8 cellular contexts compared by ENCODE assay signal in the genomic region with DNA sequence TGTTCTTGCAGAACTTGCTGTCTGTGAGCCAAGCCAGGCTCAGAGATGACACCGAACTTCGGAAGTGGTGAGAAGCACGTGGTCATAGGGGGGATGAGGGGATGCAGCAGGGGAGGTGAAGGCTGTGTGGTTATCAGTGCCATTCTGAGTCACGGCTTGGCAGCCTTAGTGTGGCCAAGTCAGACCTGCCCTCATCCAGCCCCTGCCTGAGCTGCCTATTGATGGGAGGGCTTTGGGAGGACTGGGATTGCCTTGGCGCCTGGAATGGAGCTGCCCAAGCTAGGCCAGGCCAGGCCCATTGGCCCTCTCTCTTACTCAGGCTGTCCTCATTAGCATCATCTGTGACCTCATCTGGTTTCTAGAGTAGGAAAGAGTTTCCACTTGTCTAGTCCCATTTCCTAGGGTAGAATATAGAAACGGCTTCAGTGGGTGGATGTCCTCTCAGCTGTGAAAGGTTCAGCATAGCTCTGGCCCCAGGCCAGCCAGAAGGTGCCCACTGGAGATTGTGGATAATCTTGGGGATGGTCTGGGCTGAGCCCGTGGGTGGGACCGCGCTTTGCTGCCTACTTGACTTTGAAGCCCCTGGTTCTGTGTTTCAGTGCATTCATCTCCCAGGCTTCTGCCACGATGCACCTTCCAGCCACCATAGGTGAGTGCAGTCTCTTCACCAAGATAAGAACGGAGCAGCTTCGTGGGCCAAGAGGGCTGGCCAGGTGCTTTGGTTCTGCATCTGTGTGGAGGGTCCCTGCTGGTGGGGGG. TPM values are rescaled to one million over a fixed set of nuclear protein-coding genes. Genes with fewer than 3 reads are reported as not detected.
A peak's percentile ranks its signal among the peaks of the same experiment; 100 is the strongest.
DNase-seq lines count a peak whose midpoint lies in the region; ATAC-seq and TF ChIP-seq lines count a peak whose summit lies in the region.

No MANE protein-coding gene starts in this region.

- TF ChIP-seq EP300 in esophagus muscularis mucosa (IDR thresholded peaks at IDR 0.05) = no peak

- H3K4me3 Mint-ChIP-seq in stimulated activated effector memory CD8-positive, alpha-beta T cell treated with anti-CD3 and anti-CD28 coated beads, Interleukin-12 subunit alpha, Interleukin-12 subunit beta, amount 100 ng/mL, for 72 hours = peak overlapping the region; percentile 34

- BruUV-seq in PC-3 (replicated peaks; lab: Mats Ljungman, UMichigan) = no TSS peak

- H3K4me3 ChIP-seq in PC-3 (ENCODE audit: low read length) (no peak overlapping the region), esophagus muscularis mucosa (no peak overlapping the region), right atrium auricular region (no peak overlapping the region)

- peaks cover 5% of the 10 kb centered on the region; the same call in 1 of the 2 replicates for H3K79me2 ChIP-seq in PC-3 (ENCODE audit: low read length)

- TF ChIP-seq CTCF in PC-3 (conservative IDR thresholded peaks at IDR 0.05; ENCODE audit: low read depth, low read length) (no peak), esophagus muscularis mucosa (IDR thresholded peaks at IDR 0.05) (no peak), right atrium auricular region (IDR thresholded peaks at IDR 0.05) (no peak)

- peaks cover 33% of the 10 kb centered on the region for H3K4me1 Mint-ChIP-seq in stimulated activated effector memory CD8-positive, alpha-beta T cell treated with anti-CD3 and anti-CD28 coated beads, Interleukin-12 subunit alpha, Interleukin-12 subunit beta, amount 100 ng/mL, for 72 hours

- peak overlapping the region; percentile 3; the same call in 1 of the 2 replicates for H3K4me2 ChIP-seq in PC-3 (ENCODE audit: low read length)

- peaks cover 59% of the 10 kb centered on the region for H3K36me3 Mint-ChIP-seq in stimulated activated effector memory CD8-positive, alpha-beta T cell treated with anti-CD3 and anti-CD28 coated beads, Interleukin-12 subunit alpha, Interleukin-12 subunit beta, amount 100 ng/mL, for 72 hours

- no peaks in the 10 kb centered on the region for H3K9me2 ChIP-seq in PC-3 (replicated peaks; ENCODE audit: low read length)

- no peak overlapping the region for H2AFZ ChIP-seq in PC-3 (ENCODE audit: low read length)

- intact Hi-C loops in PC-3 (cut with micrococcal nuclease) = no loop called here
- intact Hi-C loops in esophagus muscularis mucosa (cut with DNase I) = no loop called here

- H3K9ac ChIP-seq in PC-3 (ENCODE audit: low read length) = peak overlapping the region; percentile 38; the same call in 1 of the 2 replicates

- WGBS in esophagus muscularis mucosa = 94% methylated on average over 9 of the region's 12 CpGs

- no peaks in the 10 kb centered on the region for H4K20me1 ChIP-seq in PC-3 (ENCODE audit: low read length)

- H3K4me1 ChIP-seq in PC-3 (ENCODE audit: insufficient read depth, low read length) (peaks cover 17% of the 10 kb centered on the region), esophagus muscularis mucosa (peaks cover 0 to 17% (median 15%) of the 10 kb centered on the region in 4 donors), right atrium auricular region (peaks cover 0 to 10% of the 10 kb centered on the region in 2 donors)

- CTCF ChIA-PET in PC-3 (lab: Charles Lee) = no interaction called here

- POLR2A ChIA-PET in PC-3 (lab: Charles Lee; ENCODE audit: unreplicated experiment) = no interaction called here

- H3K9me3 Mint-ChIP-seq in stimulated activated effector memory CD8-positive, alpha-beta T cell treated with anti-CD3 and anti-CD28 coated beads, Interleukin-12 subunit alpha, Interleukin-12 subunit beta, amount 100 ng/mL, for 72 hours = no peaks in the 10 kb centered on the region

- no peak for TF ChIP-seq POLR2A in esophagus muscularis mucosa (IDR thresholded peaks at IDR 0.05; ENCODE audit: low read depth)

- ATAC-seq in GM19351 (IDR thresholded peaks at IDR 0.05; ENCODE audit: unreplicated experiment) (peak; percentile 10), PC-3 (no peak)
- peak; percentile 79 for ATAC-seq in stimulated activated effector memory CD8-positive, alpha-beta T cell treated with anti-CD3 and anti-CD28 coated beads, Interleukin-12 subunit alpha, Interleukin-12 subunit beta, amount 100 ng/mL, for 72 hours

- H3K9me3 ChIP-seq in PC-3 (ENCODE audit: low read length) (no peaks in the 10 kb centered on the region), esophagus muscularis mucosa (no peaks in the 10 kb centered on the region), right atrium auricular region (no peaks in the 10 kb centered on the region)

- H3K27me3 ChIP-seq in PC-3 (ENCODE audit: low read length) = no peaks in the 10 kb centered on the region
- no peaks in the 10 kb centered on the region for H3K27me3 ChIP-seq in esophagus muscularis mucosa
- no peaks in the 10 kb centered on the region for H3K27me3 ChIP-seq in right atrium auricular region

- H3K36me3 ChIP-seq in PC-3 (ENCODE audit: low read depth, low read length) (peaks cover 24% of the 10 kb centered on the region), esophagus muscularis mucosa (peaks cover 0 to 62% (median 47%) of the 10 kb centered on the region in 4 donors), right atrium auricular region (no peaks in the 10 kb centered on the region)

- DNase-seq in PC-3 (no peak), esophagus muscularis mucosa (ENCODE audit: extremely low spot score) (peak; percentile 90), midbrain (lab: John Stamatoyannopoulos, UW) (no peak), right atrium auricular region (ENCODE audit: low spot score) (no peak), HPDE6-E6E7 (ENCODE audit: extremely low spot score) (no peak), amygdala (lab: John Stamatoyannopoulos, UW) (no peak)
- peak in 1 of 2 donors; percentile 65 for DNase-seq in stimulated activated effector memory CD8-positive, alpha-beta T cell treated with anti-CD3 and anti-CD28 coated beads, Interleukin-12 subunit alpha, Interleukin-12 subunit beta, amount 100 ng/mL, for 72 hours (ENCODE audit: low spot score in 2 of 2)

- peak overlapping the region; percentile 83 for H3K27ac Mint-ChIP-seq in stimulated activated effector memory CD8-positive, alpha-beta T cell treated with anti-CD3 and anti-CD28 coated beads, Interleukin-12 subunit alpha, Interleukin-12 subunit beta, amount 100 ng/mL, for 72 hours

- H3K27ac ChIP-seq in PC-3 (ENCODE audit: low read length) (peak overlapping the region; percentile 76), esophagus muscularis mucosa (replicated peaks in 1 of 4) (peak overlapping the region in 1 of 4 donors; percentile 16), right atrium auricular region (no peak overlapping the region)

- no peaks in the 10 kb centered on the region for H3F3A ChIP-seq in PC-3 (ENCODE audit: low read length, unreplicated experiment)

RNA-seq across cellular contexts. Expression of gene FAH, which starts 7.2 kb away (rescaled TPM):
- total RNA-seq in PC-3 (2014; rRNA removed) (55.4 and 59.4 TPM in 2 replicates), esophagus muscularis mucosa (10 to 100 TPM; 11.1 to 15.0 (median 14.0) TPM), right atrium auricular region (10 to 100 TPM; 14.4 to 14.6 TPM)
